24 cellular contexts compared by ENCODE assay signal in genomic region chr3:188685789-188686188, GRCh38.
DNase-seq lines count a peak whose midpoint lies in the region; ATAC-seq, FAIRE-seq and TF ChIP-seq lines count a peak whose summit lies in the region.
"Had no signal": no experiment of that assay in that cellular context is flagged by ENCODE, and none has a peak within 500 bp of the region (broad histone marks: within the 10 kb centered on the region; RNA-seq: fewer than 3 reads in every experiment).

No MANE protein-coding gene starts in this region.

- H3K27me3 ChIP-seq in bronchial epithelial cell (ENCODE audit: control insufficient read depth, insufficient read depth, low read length) = no peaks in the 10 kb centered on the region
- H3K27me3 ChIP-seq in foreskin keratinocyte = no peaks in the 10 kb centered on the region
- H3K27me3 ChIP-seq in gastrocnemius medialis = no peaks in the 10 kb centered on the region
- H3K27me3 ChIP-seq: BE2C; BLaER1 treated with 17β-estradiol and CSF1 and Interleukin-3, amounts not matched to agents 10 nM and 100 nM had no signal

- TF ChIP-seq CTCF in bronchial epithelial cell (IDR thresholded peaks at IDR 0.05; ENCODE audit: insufficient read depth, low read length, severe bottlenecking) (no peak), epithelial cell of esophagus (IDR thresholded peaks at IDR 0.05; ENCODE audit: insufficient read depth, low read depth, low read length, missing control alignments) (no peak), foreskin keratinocyte (conservative IDR thresholded peaks at IDR 0.05) (no peak), gastrocnemius medialis (IDR thresholded peaks at IDR 0.05 in 4 of 5, conservative IDR thresholded peaks at IDR 0.05 in 1 of 5) (no peak)

- no peak for FAIRE-seq in bronchial epithelial cell (lab: Jason Lieb, UNC)
- FAIRE-seq: A549, D721Med, GM12891, GM18507, H54 had no signal

- ATAC-seq in foreskin keratinocyte (peak; percentile 32), gastrocnemius medialis (no peak)
- ATAC-seq: A549 had no signal

- TF ChIP-seq POLR2A in gastrocnemius medialis (IDR thresholded peaks at IDR 0.05) = no peak

- H3K4me3 ChIP-seq in bronchial epithelial cell (ENCODE audit: low read depth, low read length) (no peak overlapping the region), epithelial cell of esophagus (ENCODE audit: low read length) (no peak overlapping the region), gastrocnemius medialis (no peak overlapping the region)
- H3K4me3 ChIP-seq: A549; BLaER1 treated with 17β-estradiol and CSF1 and Interleukin-3, amounts not matched to agents 10 nM and 100 nM; HAP-1 had no signal

- H3K36me3 ChIP-seq in bronchial epithelial cell (ENCODE audit: control insufficient read depth, insufficient read depth, low read length) (no peaks in the 10 kb centered on the region), gastrocnemius medialis (no peaks in the 10 kb centered on the region)
- H3K36me3 ChIP-seq: BE2C; BLaER1 treated with 17β-estradiol and CSF1 and Interleukin-3, amounts not matched to agents 10 nM and 100 nM; HAP-1 had no signal

- no peaks in the 10 kb centered on the region for H3K4me1 ChIP-seq in foreskin keratinocyte
- H3K4me1 ChIP-seq in gastrocnemius medialis = peaks cover 26 to 42% of the 10 kb centered on the region in 2 donors
- H3K4me1 ChIP-seq: BE2C, HAP-1 had no signal

- in situ Hi-C loops in gastrocnemius medialis (cut with MboI; ENCODE audit: low sequenced_read_pairs in 4 of 4) = loop anchor here in 2 of 4 donors (10.0 to 25.0 kb wide), 2 partner anchors 269 to 948 kb away; partner anchors contain the start of gene BCL6 (in 1 of the 2)

- intact Hi-C loops in gastrocnemius medialis (cut with DNase I; ENCODE audit: low total_unique reads) = loop anchor here (5.0 kb wide), 1 partner anchor 78 kb away; no protein-coding TSS in a partner anchor

- DNase-seq in HCEC 1CT = peak; percentile 57
- DNase-seq in bronchial epithelial cell (ENCODE audit: low read depth) = peak; percentile 22
- DNase-seq in epithelial cell of esophagus (ENCODE audit: low read depth) = peak; percentile 36
- peak in 1 of 2 donors; percentile 23 for DNase-seq in foreskin keratinocyte
- DNase-seq in gastrocnemius medialis = no peak
- no peak for DNase-seq in putamen (ENCODE audit: low spot score)
- no peak for DNase-seq in DMS114 treated with DMSO at 0.1 percent for 48 hours (lab: John Stamatoyannopoulos, UW; ENCODE audit: unreplicated experiment)
- DNase-seq: 8988T; ACHN; BE2C; CD4-positive, alpha-beta T cell; CD8-positive, alpha-beta memory T cell; DMS 273 treated with DMSO at 0.1 percent for 48 hours; DMS53; DMS79 treated with DMSO at 0.1 percent for 48 hours; GF-D8; GOT3 had no signal

- H3K9me3 ChIP-seq in gastrocnemius medialis = no peaks in the 10 kb centered on the region
- H3K9me3 ChIP-seq: A549; BE2C; BLaER1 treated with 17β-estradiol and CSF1 and Interleukin-3, amounts not matched to agents 10 nM and 100 nM; HAP-1 had no signal

- H3K27ac ChIP-seq in foreskin keratinocyte (no peak overlapping the region), gastrocnemius medialis (no peak overlapping the region)
- H3K27ac ChIP-seq: A549 had no signal

Comparison
In these comparisons a context has a peak if more than half of its experiments do, and no peak if none do; other contexts are left out.
1. DNase-seq: peak in HCEC 1CT (single experiment), bronchial epithelial cell (single experiment) and epithelial cell of esophagus (single experiment); none in gastrocnemius medialis (0 of 2), putamen (single experiment) and DMS114 treated with DMSO at 0.1 percent for 48 hours (single experiment).